8 cellular contexts compared by ENCODE assay signal in genomic region chr9:15813076-15813475, GRCh38.
"Had no signal": no experiment of that assay in that cellular context is flagged by ENCODE, and none has a peak within 500 bp of the region (broad histone marks: within the 10 kb centered on the region; RNA-seq: fewer than 3 reads in every experiment).

No MANE protein-coding gene starts in this region.

- ATAC-seq: HCT116 had no signal

- H3K9ac ChIP-seq: GM23248 had no signal

- DNase-seq: GM23248, GOT3, H7, HFFc6, KG1 had no signal

- H2AFZ ChIP-seq: GM23248 had no signal

- H3K9me3 ChIP-seq: HAP-1 had no signal

- H3K36me3 ChIP-seq: HAP-1 had no signal

- H3K4me1 ChIP-seq: HAP-1 had no signal

- FAIRE-seq: HTR-8/SVneo had no signal

- H3K27ac ChIP-seq: GM23248 had no signal

- H3K4me3 ChIP-seq: GM23248, HAP-1 had no signal
